In genomic region chr16:21702259-21702658, GRCh38 we compare ENCODE assay signal across 26 cellular contexts. TPM values are rescaled to one million over a fixed set of nuclear protein-coding genes. Genes with fewer than 3 reads are reported as not detected.
"Had no signal": no experiment of that assay in that cellular context is flagged by ENCODE, and none has a peak within 500 bp of the region (broad histone marks: within the 10 kb centered on the region; RNA-seq: fewer than 3 reads in every experiment).

No MANE protein-coding gene starts in this region.

- H3K4me2 ChIP-seq: SK-N-SH had no signal

- H3K27me3 ChIP-seq: MG63 had no signal

- H3K9me3 ChIP-seq: MG63, SK-N-SH had no signal

- H3K9ac ChIP-seq: SK-N-SH had no signal

- H3K36me3 ChIP-seq: MG63 had no signal

- H3K4me3 ChIP-seq: MG63 had no signal

- DNase-seq: IMR-90; Karpas-422; KG1; MG63; NCI-H1092 treated with DMSO at 0.1 percent for 48 hours; NCI-H1436; NCI-H187; NCI-H2029; NCI-H2081 treated with DMSO at 0.1 percent for 48 hours; NCI-H2171; NCI-H226; NCI-H446; NCI-H510A; NCI-H524 treated with DMSO at 0.1 percent for 48 hours; NCI-H69; NCI-H774; NK-92 treated with Interleukin-12 subunit alpha and Interleukin-12 subunit beta, amount 100 ng/mL, for 24 hours; SHP77; SK-N-SH; SW 1271; T-cell had no signal

- FAIRE-seq: HepG2, RCC 7860 had no signal

- ATAC-seq: HepG2, T-cell had no signal

- H3K27ac ChIP-seq: RWPE1 had no signal

RNA-seq across cellular contexts. Expression of gene OTOA, which starts 38.5 kb away (rescaled TPM):
- total RNA-seq: IMR-90, SK-MEL-5 had no signal

RNA-seq across cellular contexts. Expression of gene IGSF6, which starts 49.9 kb away (rescaled TPM):
- total RNA-seq: HepG2, HT1080, IMR-90, SK-MEL-5 had no signal
- polyA plus RNA-seq: HepG2, IMR-90, SK-N-SH had no signal
